In the genomic region with DNA sequence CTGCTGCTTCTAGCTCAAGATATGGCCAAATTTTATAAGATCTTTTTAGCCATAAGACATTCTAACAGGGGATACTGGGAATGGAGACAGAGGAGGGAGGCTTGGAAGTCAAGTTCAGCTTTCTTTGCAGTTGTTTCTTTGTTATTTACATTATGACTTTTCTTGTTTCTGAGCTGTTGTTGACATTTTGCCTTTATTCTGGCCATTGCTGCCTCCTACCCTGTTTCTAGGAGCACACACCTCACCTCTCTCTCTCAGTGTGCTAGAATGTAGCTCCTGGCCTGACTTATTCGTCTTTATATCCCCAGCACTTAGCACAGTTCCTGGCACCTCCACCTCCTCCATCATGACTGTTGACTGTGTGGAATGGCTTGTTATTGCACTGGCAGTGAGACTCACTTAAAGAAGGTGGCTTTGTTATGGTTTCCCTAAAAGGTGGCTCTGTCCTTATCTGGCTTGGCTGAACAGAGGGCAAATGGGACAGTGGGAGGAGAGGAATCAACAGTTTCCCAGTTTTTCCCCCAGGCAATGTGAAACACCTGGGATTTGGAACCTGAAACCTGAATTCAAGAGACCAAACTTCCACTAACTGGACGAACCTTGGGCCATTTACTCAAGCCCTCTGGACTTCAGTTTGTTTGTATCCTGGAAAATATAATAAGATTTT, we compare ENCODE assay signal across 16 cellular contexts.
DNase-seq lines count a peak whose midpoint lies in the region; ATAC-seq and TF ChIP-seq lines count a peak whose summit lies in the region.
"Had no signal": no experiment of that assay in that cellular context is flagged by ENCODE, and none has a peak within 500 bp of the region (broad histone marks: within the 10 kb centered on the region; RNA-seq: fewer than 3 reads in every experiment).

No MANE protein-coding gene starts in this region.

- H3K36me3 ChIP-seq in Caco-2 (ENCODE audit: control insufficient read depth, insufficient read depth, low read length) (no peaks in the 10 kb centered on the region), GM23338 (ENCODE audit: insufficient read depth) (no peaks in the 10 kb centered on the region), subcutaneous abdominal adipose tissue (ENCODE audit: control insufficient read depth in 5 of 5, insufficient read depth in 5 of 5, low read length in 5 of 5) (no peaks in the 10 kb centered on the region), trophoblast cell (ENCODE audit: control insufficient read depth in 1 of 2, insufficient read depth in 2 of 2, low read length in 2 of 2) (no peaks in the 10 kb centered on the region)
- H3K36me3 ChIP-seq: BE2C had no signal

- no peak overlapping the region for H3K4ac ChIP-seq in trophoblast cell (ENCODE audit: low read depth, low read length)

- no peak overlapping the region for H4K91ac ChIP-seq in trophoblast cell (ENCODE audit: low read depth, low read length)

- no peaks in the 10 kb centered on the region for H3K36me3 Mint-ChIP-seq in Caco-2 (ENCODE audit: insufficient read depth, unreplicated experiment)
- no peaks in the 10 kb centered on the region for H3K36me3 Mint-ChIP-seq in GM23338 (ENCODE audit: low read depth)
- no peaks in the 10 kb centered on the region for H3K36me3 Mint-ChIP-seq in WTC11
- H3K36me3 Mint-ChIP-seq: CD4-positive, CD25-positive, alpha-beta regulatory T cell had no signal

- WGBS in trophoblast cell (ENCODE audit: extremely low coverage, insufficient coverage, insufficient read length) = no CpG with 5 or more reads among the region's 2 CpGs

- no peak overlapping the region for H2BK120ac ChIP-seq in trophoblast cell (ENCODE audit: insufficient read depth, low read length, poor library complexity)

- H3K9me3 ChIP-seq in Caco-2 (no peaks in the 10 kb centered on the region; the same call in 1 of the 2 replicates), subcutaneous abdominal adipose tissue (ENCODE audit: control insufficient read depth in 5 of 5, low read length in 5 of 5) (no peaks in the 10 kb centered on the region), trophoblast cell (ENCODE audit: insufficient read depth, low read depth, low read length) (no peaks in the 10 kb centered on the region)
- H3K9me3 ChIP-seq: BE2C had no signal

- H2BK12ac ChIP-seq in trophoblast cell (ENCODE audit: low read length) = no peak overlapping the region

- no TSS peak for BruUV-seq in Caco-2 (replicated peaks; lab: Mats Ljungman, UMichigan)

- H3K4me2 ChIP-seq in GM23338 (no peak overlapping the region), trophoblast cell (ENCODE audit: low read length) (no peak overlapping the region)

- no peaks in the 10 kb centered on the region for H3K79me1 ChIP-seq in trophoblast cell (ENCODE audit: low read length)

- H3K27me3 Mint-ChIP-seq in Caco-2 (ENCODE audit: insufficient read depth, unreplicated experiment) (no peaks in the 10 kb centered on the region), GM23338 (ENCODE audit: insufficient read depth, low read depth, poor library complexity) (no peaks in the 10 kb centered on the region), WTC11 (ENCODE audit: low read depth) (no peaks in the 10 kb centered on the region)

- no peaks in the 10 kb centered on the region for H4K20me1 ChIP-seq in GM23338 (replicated peaks; ENCODE audit: insufficient read depth)

- no peaks in the 10 kb centered on the region for H3K9me2 ChIP-seq in GM23338 (ENCODE audit: insufficient read depth)

- H4K12ac ChIP-seq in trophoblast cell (ENCODE audit: low read depth, low read length) = no peak overlapping the region

- H3K79me2 ChIP-seq in GM23338 (replicated peaks; ENCODE audit: insufficient read depth) (no peaks in the 10 kb centered on the region), trophoblast cell (ENCODE audit: control insufficient read depth, insufficient read depth, low read length, poor library complexity) (no peaks in the 10 kb centered on the region)

- H3K18ac ChIP-seq in trophoblast cell (ENCODE audit: low read length) = no peak overlapping the region

- H3K9me3 Mint-ChIP-seq in Caco-2 (ENCODE audit: unreplicated experiment) (no peaks in the 10 kb centered on the region), GM23338 (no peaks in the 10 kb centered on the region), WTC11 (no peaks in the 10 kb centered on the region)
- H3K9me3 Mint-ChIP-seq: CD4-positive, CD25-positive, alpha-beta regulatory T cell had no signal

- H3K4me1 Mint-ChIP-seq in Caco-2 (ENCODE audit: low read depth, unreplicated experiment) (peaks cover 20% of the 10 kb centered on the region), GM23338 (peaks cover 1% of the 10 kb centered on the region; the same call in 2 of the 3 replicates), WTC11 (peaks cover 15% of the 10 kb centered on the region)
- H3K4me1 Mint-ChIP-seq: CD4-positive, CD25-positive, alpha-beta regulatory T cell had no signal

- H3K9ac ChIP-seq in subcutaneous abdominal adipose tissue (ENCODE audit: low read length in 5 of 5) = no peak overlapping the region
- no peak overlapping the region for H3K9ac ChIP-seq in trophoblast cell (ENCODE audit: low read length)
- H3K9ac ChIP-seq: GM23248 had no signal

- peak overlapping the region; percentile 52; the same call in 1 of the 2 replicates for H2AFZ ChIP-seq in GM23338
- H2AFZ ChIP-seq in trophoblast cell (ENCODE audit: insufficient read depth, low read length, poor library complexity) = no peak overlapping the region
- H2AFZ ChIP-seq: GM23248 had no signal

- H3K4me3 ChIP-seq in Caco-2 (ENCODE audit: low read depth, low read length) = no peak overlapping the region
- H3K4me3 ChIP-seq in GM23338 = no peak overlapping the region
- no peak overlapping the region for H3K4me3 ChIP-seq in subcutaneous abdominal adipose tissue (ENCODE audit: low read depth in 1 of 5, low read length in 5 of 5)
- H3K4me3 ChIP-seq in trophoblast cell (ENCODE audit: low read depth, low read length) = no peak overlapping the region
- H3K4me3 ChIP-seq: GM12878, GM23248 had no signal

- CTCF ChIA-PET in Caco-2 (lab: Charles Lee) (interaction anchor here (0.7 kb wide), 1 partner anchor 75 kb away, joined by 6 read pairs; no protein-coding TSS in a partner anchor), WTC11 (lab: Charles Lee) (interaction anchor here (1.9 kb wide), 1 partner anchor 247 kb away, joined by 5 read pairs; no protein-coding TSS in a partner anchor)

- intact Hi-C loops in Caco-2 (cut with micrococcal nuclease; ENCODE audit: unreplicated experiment) = no loop called here

- no peak overlapping the region for H3K23ac ChIP-seq in trophoblast cell (ENCODE audit: low read length)

- no peak for ATAC-seq in GM23338
- ATAC-seq in WTC11 = peak; percentile 36
- ATAC-seq: GM12878 had no signal

- H4K8ac ChIP-seq in trophoblast cell (ENCODE audit: low read depth, low read length) = no peak overlapping the region

- TF ChIP-seq CTCF in Caco-2 (IDR thresholded peaks at IDR 0.05; ENCODE audit: insufficient read depth in 1 of 2, low read depth in 1 of 2, low read length in 1 of 2, severe bottlenecking in 1 of 2, unreplicated experiment in 1 of 2) = no peak
- TF ChIP-seq CTCF in GM23338 (conservative IDR thresholded peaks at IDR 0.05; ENCODE audit: low read depth in 2 of 2) = no peak
- TF ChIP-seq CTCF in WTC11 (IDR thresholded peaks at IDR 0.05) = no peak

- DNase-seq in Caco-2 (no peak), GM23338 (ENCODE audit: low spot score) (no peak), WTC11 (ENCODE audit: low spot score) (no peak), trophoblast cell (no peak), caudate nucleus (lab: John Stamatoyannopoulos, UW) (no peak)
- no peak for DNase-seq in stimulated activated naive CD4-positive, alpha-beta T cell treated with Interleukin-2 at 50 U/mL for 16 hours (lab: John Stamatoyannopoulos, UW)
- DNase-seq: ACHN; BE2C; C1 segment of cervical spinal cord; CD4-positive, CD25-positive, alpha-beta regulatory T cell; DMS153; DMS79; GM23248; HCEC 1CT had no signal

- no peak overlapping the region for H2BK5ac ChIP-seq in trophoblast cell (ENCODE audit: low read depth, low read length, poor library complexity)

- POLR2A ChIA-PET in Caco-2 (lab: Charles Lee) (no interaction called here), WTC11 (lab: Charles Lee) (interaction anchor here (0.6 kb wide), 1 partner anchor 13 kb away, joined by 3 read pairs; no protein-coding TSS in a partner anchor)

- H3K27ac Mint-ChIP-seq in Caco-2 (ENCODE audit: unreplicated experiment) (peak overlapping the region; percentile 53), GM23338 (no peak overlapping the region), WTC11 (no peak overlapping the region)

- H2AK5ac ChIP-seq in trophoblast cell (ENCODE audit: low read length) = no peak overlapping the region

- H3K4me1 ChIP-seq in Caco-2 (peaks cover 35% of the 10 kb centered on the region), GM23338 (ENCODE audit: insufficient read depth) (0 out of 2 replicates have a peak, but pooled peaks cover 6% of the 10 kb centered on the region), subcutaneous abdominal adipose tissue (ENCODE audit: control insufficient read depth in 5 of 5, insufficient read depth in 5 of 5, low read length in 5 of 5) (peaks cover 3 to 45% (median 31%) of the 10 kb centered on the region in 5 donors), trophoblast cell (ENCODE audit: control insufficient read depth in 1 of 2, insufficient read depth in 2 of 2, low read length in 2 of 2) (peaks cover 4 to 6% of the 10 kb centered on the region in 2 experiments)
- H3K4me1 ChIP-seq: BE2C had no signal

- no peak overlapping the region for H3K4me3 Mint-ChIP-seq in Caco-2 (ENCODE audit: unreplicated experiment)
- H3K4me3 Mint-ChIP-seq in GM23338 = no peak overlapping the region
- no peak overlapping the region for H3K4me3 Mint-ChIP-seq in WTC11
- H3K4me3 Mint-ChIP-seq: CD4-positive, CD25-positive, alpha-beta regulatory T cell had no signal

- H3K27me3 ChIP-seq in Caco-2 (replicated peaks; ENCODE audit: control insufficient read depth, insufficient read depth, low read length) = no peaks in the 10 kb centered on the region
- no peaks in the 10 kb centered on the region for H3K27me3 ChIP-seq in GM23338 (ENCODE audit: insufficient read depth)
- H3K27me3 ChIP-seq in subcutaneous abdominal adipose tissue (ENCODE audit: control insufficient read depth in 5 of 5, insufficient read depth in 4 of 5, low read length in 5 of 5) = no peaks in the 10 kb centered on the region
- no peaks in the 10 kb centered on the region for H3K27me3 ChIP-seq in trophoblast cell (ENCODE audit: insufficient read depth, low read length)
- H3K27me3 ChIP-seq: BE2C had no signal

- H3F3A ChIP-seq in GM23338 (replicated peaks; ENCODE audit: low read depth) = no peaks in the 10 kb centered on the region

- H3K27ac ChIP-seq in GM23338 (ENCODE audit: low read depth) (no peak overlapping the region), subcutaneous abdominal adipose tissue (ENCODE audit: low read depth, low read length) (peak overlapping the region; percentile 38), trophoblast cell (ENCODE audit: low read depth, low read length) (no peak overlapping the region), caudate nucleus (ENCODE audit: low read depth, low read length) (no peak overlapping the region)
- H3K27ac ChIP-seq: GM23248 had no signal

- no peak overlapping the region for H3K14ac ChIP-seq in trophoblast cell (ENCODE audit: low read length)

TF ChIP-seq in GM23338, 12 proteins besides CTCF, POLR2A, EP300 and RAD21 (continues in another document):
- TF ChIP-seq EZH2 (IDR thresholded peaks at IDR 0.05; ENCODE audit: low read depth, unreplicated experiment) = no peak

TF ChIP-seq in WTC11, 78 proteins besides CTCF, POLR2A, EP300 and RAD21 (continues in another document):
- no peak for TF ChIP-seq CREB1 (CRISPR knock-in tag; IDR thresholded peaks at IDR 0.05)
